14 cellular contexts compared by ENCODE assay signal in genomic region chr18:21099442-21099841, GRCh38. TPM values are rescaled to one million over a fixed set of nuclear protein-coding genes. Genes with fewer than 3 reads are reported as not detected.
A peak's percentile ranks its signal among the peaks of the same experiment; 100 is the strongest.
DNase-seq lines count a peak whose midpoint lies in the region; ATAC-seq and TF ChIP-seq lines count a peak whose summit lies in the region.
"Had no signal": no experiment of that assay in that cellular context is flagged by ENCODE, and none has a peak within 500 bp of the region (broad histone marks: within the 10 kb centered on the region; RNA-seq: fewer than 3 reads in every experiment).

No MANE protein-coding gene starts in this region.

- no peak for TF ChIP-seq CTCF in progenitor cell of endocrine pancreas (IDR thresholded peaks at IDR 0.05; ENCODE audit: unreplicated experiment)
- no peak for TF ChIP-seq CTCF in SK-N-SH (IDR thresholded peaks at IDR 0.05)
- TF ChIP-seq CTCF in A673 (conservative IDR thresholded peaks at IDR 0.05; ENCODE audit: low read depth, low read length) = no peak

- H3K9me3 ChIP-seq in SK-N-SH (no peaks in the 10 kb centered on the region), A673 (ENCODE audit: low read depth, low read length, poor library complexity, severe bottlenecking) (no peaks in the 10 kb centered on the region)

- H3K27ac Mint-ChIP-seq in progenitor cell of endocrine pancreas = peak overlapping the region; percentile 9
- H3K27ac Mint-ChIP-seq: activated T-helper 1 cell treated with anti-CD3 and anti-CD28 coated beads, Interleukin-12 subunit alpha, Interleukin-12 subunit beta, Interleukin-2, Interleukin-4 antibody, amounts not matched to agents 30 ng/mL and 10 ng/mL and 1 ng/mL, durations not matched to agents 14 hours and 24 hours and 36 hours; nephron had no signal

- peaks cover 5% of the 10 kb centered on the region for H3K36me3 Mint-ChIP-seq in progenitor cell of endocrine pancreas (ENCODE audit: insufficient read depth)

- H4K20me1 ChIP-seq in SK-N-SH (ENCODE audit: insufficient read depth) = peaks cover 91% of the 10 kb centered on the region

- DNase-seq in progenitor cell of endocrine pancreas (ENCODE audit: low spot score, unreplicated experiment) = no peak
- DNase-seq in NOMO-1 treated with dmso at 0.1 percent for 144 hours (lab: John Stamatoyannopoulos, UW; ENCODE audit: unreplicated experiment) = no peak
- no peak for DNase-seq in SK-N-SH
- DNase-seq in activated effector memory CD4-positive, alpha-beta T cell treated with anti-CD3 and anti-CD28 coated beads, Interleukin-2, amount 50 U/mL, for 16 hours = no peak
- no peak for DNase-seq in A673 (ENCODE audit: low spot score)
- DNase-seq: hippocampal formation; MM.1S; stimulated activated CD4-positive, alpha-beta T cell treated with anti-CD3 and anti-CD28 coated beads, Interleukin-2, amount 100 ng/mL, for 24 hours had no signal

- WGBS in SK-N-SH (ENCODE audit: low lambda C conversion rate) = 97% methylated on average over 6 of the region's 9 CpGs

- H3K4me2 ChIP-seq in SK-N-SH = no peak overlapping the region

- H3K36me3 ChIP-seq in SK-N-SH (replicated peaks in 1 of 2; ENCODE audit: control insufficient read depth in 1 of 2, insufficient read depth in 2 of 2, low read length in 1 of 2) (peaks cover 0 to 4% of the 10 kb centered on the region in 2 experiments), A673 (ENCODE audit: insufficient read depth, low read length, poor library complexity, severe bottlenecking) (no peaks in the 10 kb centered on the region)
- H3K36me3 ChIP-seq: HAP-1 had no signal

- H3F3A ChIP-seq in SK-N-SH (replicated peaks; ENCODE audit: insufficient read depth) = peaks cover 4% of the 10 kb centered on the region

- peaks cover 17% of the 10 kb centered on the region for H3K4me1 Mint-ChIP-seq in progenitor cell of endocrine pancreas (ENCODE audit: low read depth)
- H3K4me1 Mint-ChIP-seq: nephron had no signal

- H3K4me1 ChIP-seq in SK-N-SH (ENCODE audit: control insufficient read depth in 1 of 2, insufficient read depth in 2 of 2, low read depth in 1 of 2, low read length in 1 of 2) (peaks cover 0 to 2% of the 10 kb centered on the region in 2 experiments; a peak in 1 of 4 replicates), A673 (ENCODE audit: insufficient read depth, low read length, poor library complexity, severe bottlenecking) (no peaks in the 10 kb centered on the region)

- H3K27me3 ChIP-seq in SK-N-SH (ENCODE audit: insufficient read depth) (no peaks in the 10 kb centered on the region), A673 (replicated peaks; ENCODE audit: insufficient read depth, low read depth, low read length, poor library complexity) (no peaks in the 10 kb centered on the region)

- H3K27me3 Mint-ChIP-seq in progenitor cell of endocrine pancreas = no peaks in the 10 kb centered on the region

- no peak overlapping the region for H3K4me3 Mint-ChIP-seq in progenitor cell of endocrine pancreas (ENCODE audit: low read depth)
- H3K4me3 Mint-ChIP-seq: activated T-helper 1 cell treated with anti-CD3 and anti-CD28 coated beads, Interleukin-12 subunit alpha, Interleukin-12 subunit beta, Interleukin-2, Interleukin-4 antibody, amounts not matched to agents 30 ng/mL and 10 ng/mL and 1 ng/mL, durations not matched to agents 14 hours and 24 hours and 36 hours; nephron had no signal

- H3K9ac ChIP-seq in SK-N-SH = no peak overlapping the region

- ATAC-seq in GM18907 (IDR thresholded peaks at IDR 0.05; ENCODE audit: unreplicated experiment) (peak; percentile 88), GM21786 (IDR thresholded peaks at IDR 0.05; ENCODE audit: unreplicated experiment) (peak; percentile 88), HG03432 (IDR thresholded peaks at IDR 0.05; ENCODE audit: unreplicated experiment) (peak; percentile 84)

- no TSS peak for BruUV-seq in A673 (replicated peaks; lab: Mats Ljungman, UMichigan)

- H3K79me2 ChIP-seq in SK-N-SH (ENCODE audit: insufficient read depth) = peaks cover 100% of the 10 kb centered on the region

- no peak overlapping the region for H3K27ac ChIP-seq in SK-N-SH (ENCODE audit: low read depth in 2 of 2, low read length in 1 of 2)
- H3K27ac ChIP-seq in A673 (ENCODE audit: low read depth, low read length, poor library complexity, severe bottlenecking) = no peak overlapping the region

- H3K4me3 ChIP-seq in SK-N-SH (ENCODE audit: low read depth in 2 of 2, low read length in 1 of 2) (no peak overlapping the region), A673 (ENCODE audit: low read depth, low read length, poor library complexity, severe bottlenecking) (no peak overlapping the region)
- H3K4me3 ChIP-seq: HAP-1 had no signal

- TF ChIP-seq RAD21 in SK-N-SH (IDR thresholded peaks at IDR 0.05; ENCODE audit: low read length) = no peak

- POLR2A ChIA-PET in SK-N-SH (lab: Yijun Ruan, JAX) (no interaction called here), A673 (lab: Charles Lee; ENCODE audit: low non-redundant PET) (no interaction called here)

- intact Hi-C loops in A673 (cut with micrococcal nuclease; ENCODE audit: unreplicated experiment) = loop anchor here (10.0 kb wide), 1 partner anchor 65 kb away; no protein-coding TSS in a partner anchor

- H3K9me3 Mint-ChIP-seq in progenitor cell of endocrine pancreas (ENCODE audit: low read depth) = peaks cover 6% of the 10 kb centered on the region

- no peak overlapping the region for H2AFZ ChIP-seq in SK-N-SH (ENCODE audit: low read depth)

- CTCF ChIA-PET in SK-N-SH (lab: Yijun Ruan, JAX) = no interaction called here
- CTCF ChIA-PET in A673 (lab: Charles Lee) = no interaction called here

- TF ChIP-seq EP300 in SK-N-SH (IDR thresholded peaks at IDR 0.05; ENCODE audit: borderline replicate concordance in 1 of 2, low read depth in 1 of 2, low read length in 1 of 2) = no peak

- H3K9me2 ChIP-seq in SK-N-SH = no peaks in the 10 kb centered on the region

TF ChIP-seq in SK-N-SH, 30 proteins besides CTCF, POLR2A, EP300 and RAD21:
- TF ChIP-seq IRF3 (IDR thresholded peaks at IDR 0.05; ENCODE audit: low read depth, low read length) (no peak), POLR2AphosphoS5 (IDR thresholded peaks at IDR 0.05; ENCODE audit: low read depth, low read length) (no peak), EZH2phosphoT487 (IDR thresholded peaks at IDR 0.05; ENCODE audit: borderline replicate concordance, low read depth) (no peak), ELF1 (IDR thresholded peaks at IDR 0.05) (no peak), RXRA (IDR thresholded peaks at IDR 0.05; ENCODE audit: borderline replicate concordance, low read depth) (no peak), RFX5 (IDR thresholded peaks at IDR 0.05; ENCODE audit: low read length) (no peak), TEAD4 (IDR thresholded peaks at IDR 0.05; ENCODE audit: borderline replicate concordance, insufficient read depth) (no peak)
- TF ChIP-seq, protein P1, sequence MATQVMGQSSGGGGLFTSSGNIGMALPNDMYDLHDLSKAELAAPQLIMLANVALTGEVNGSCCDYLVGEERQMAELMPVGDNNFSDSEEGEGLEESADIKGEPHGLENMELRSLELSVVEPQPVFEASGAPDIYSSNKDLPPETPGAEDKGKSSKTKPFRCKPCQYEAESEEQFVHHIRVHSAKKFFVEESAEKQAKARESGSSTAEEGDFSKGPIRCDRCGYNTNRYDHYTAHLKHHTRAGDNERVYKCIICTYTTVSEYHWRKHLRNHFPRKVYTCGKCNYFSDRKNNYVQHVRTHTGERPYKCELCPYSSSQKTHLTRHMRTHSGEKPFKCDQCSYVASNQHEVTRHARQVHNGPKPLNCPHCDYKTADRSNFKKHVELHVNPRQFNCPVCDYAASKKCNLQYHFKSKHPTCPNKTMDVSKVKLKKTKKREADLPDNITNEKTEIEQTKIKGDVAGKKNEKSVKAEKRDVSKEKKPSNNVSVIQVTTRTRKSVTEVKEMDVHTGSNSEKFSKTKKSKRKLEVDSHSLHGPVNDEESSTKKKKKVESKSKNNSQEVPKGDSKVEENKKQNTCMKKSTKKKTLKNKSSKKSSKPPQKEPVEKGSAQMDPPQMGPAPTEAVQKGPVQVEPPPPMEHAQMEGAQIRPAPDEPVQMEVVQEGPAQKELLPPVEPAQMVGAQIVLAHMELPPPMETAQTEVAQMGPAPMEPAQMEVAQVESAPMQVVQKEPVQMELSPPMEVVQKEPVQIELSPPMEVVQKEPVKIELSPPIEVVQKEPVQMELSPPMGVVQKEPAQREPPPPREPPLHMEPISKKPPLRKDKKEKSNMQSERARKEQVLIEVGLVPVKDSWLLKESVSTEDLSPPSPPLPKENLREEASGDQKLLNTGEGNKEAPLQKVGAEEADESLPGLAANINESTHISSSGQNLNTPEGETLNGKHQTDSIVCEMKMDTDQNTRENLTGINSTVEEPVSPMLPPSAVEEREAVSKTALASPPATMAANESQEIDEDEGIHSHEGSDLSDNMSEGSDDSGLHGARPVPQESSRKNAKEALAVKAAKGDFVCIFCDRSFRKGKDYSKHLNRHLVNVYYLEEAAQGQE (IDR thresholded peaks at IDR 0.05; ENCODE audit: low read depth, low read length) = no peak

RNA-seq across cellular contexts. Expression of gene ROCK1, which starts 12.2 kb away (rescaled TPM):
- total RNA-seq in progenitor cell of endocrine pancreas = 59.4 and 62.0 TPM in 2 replicates
- 4.9 and 6.7 TPM in 2 replicates for polyA plus RNA-seq in SK-N-SH (2012; rRNA removed)
- polyA plus RNA-seq in SK-N-SH (2012; cell fraction: cytosol; rRNA removed) = 6.7 and 9.7 TPM in 2 replicates
- 12.3 and 22.5 TPM in 2 replicates for polyA plus RNA-seq in SK-N-SH (2012; cell fraction: nucleus; rRNA removed)
- 34.9 and 38.1 TPM in 2 replicates for total RNA-seq in A673 (2021)
